Comparison of ENCODE assay signal across 14 cellular contexts in genomic region chr11:6674198-6674597, GRCh38.
"Had no signal": no experiment of that assay in that cellular context is flagged by ENCODE, and none has a peak within 500 bp of the region (broad histone marks: within the 10 kb centered on the region; RNA-seq: fewer than 3 reads in every experiment).

No MANE protein-coding gene starts in this region.

- H3K4me3 Mint-ChIP-seq: neural crest cell had no signal

- H3K4me3 ChIP-seq: ovary, right lobe of liver, smooth muscle cell, suprapubic skin had no signal

- H3K36me3 ChIP-seq: ovary, right lobe of liver, suprapubic skin had no signal

- H3K4me1 ChIP-seq: right lobe of liver, suprapubic skin had no signal

- H3K9me3 ChIP-seq: ovary, right lobe of liver, suprapubic skin had no signal

- H3K9me3 Mint-ChIP-seq: neural crest cell had no signal

- H3K27ac ChIP-seq: epithelial cell of prostate, ovary, right lobe of liver, suprapubic skin had no signal

- ATAC-seq: stimulated activated naive CD8-positive, alpha-beta T cell treated with anti-CD3 and anti-CD28 coated beads, Interleukin-15, Interleukin-2, amounts not matched to agents 100 U/mL and 50 U/mL, for 24 hours had no signal

- H3K27me3 ChIP-seq: ovary, right lobe of liver, suprapubic skin had no signal

- DNase-seq: activated T-cell treated with anti-CD3 and anti-CD28 coated beads for 4 hours; aorta; cerebellar nuclear complex; effector memory CD4-positive, alpha-beta T cell; mesendoderm; ovary; right lobe of liver; stimulated activated naive CD8-positive, alpha-beta T cell treated with anti-CD3 and anti-CD28 coated beads, Interleukin-15, Interleukin-2, amounts not matched to agents 100 U/mL and 50 U/mL, for 24 hours; T-helper 9 cell; trophoblast cell had no signal
